Comparison of ENCODE assay signal across 17 cellular contexts in genomic region chr6:144714031-144714732, GRCh38.
"Had no signal": no experiment of that assay in that cellular context is flagged by ENCODE, and none has a peak within 500 bp of the region (broad histone marks: within the 10 kb centered on the region; RNA-seq: fewer than 3 reads in every experiment).

No MANE protein-coding gene starts in this region.

- H3K36me3 ChIP-seq: colonic mucosa, heart right ventricle, left lung, pancreas, upper lobe of left lung had no signal

- DNase-seq: activated T-cell treated with anti-CD3 and anti-CD28 coated beads, Interleukin-2, amount 50 U/mL, for 1 hour; colonic mucosa; dorsolateral prefrontal cortex; effector memory CD8-positive, alpha-beta T cell; heart right ventricle; left lung; nephron progenitor cell; pancreas; right cardiac atrium; stimulated activated CD4-positive, alpha-beta T cell treated with anti-CD3 and anti-CD28 coated beads, Interleukin-4, amount 100 ng/mL, for 4 hours; stimulated activated naive CD8-positive, alpha-beta T cell treated with anti-CD3 and anti-CD28 coated beads, Interleukin-15, Interleukin-2, amounts not matched to agents 100 U/mL and 50 U/mL, for 24 hours; T-helper 9 cell; upper lobe of left lung had no signal

- H3K27me3 Mint-ChIP-seq: activated naive CD8-positive, alpha-beta T cell; effector memory CD8-positive, alpha-beta T cell had no signal

- H3K4me3 ChIP-seq: colonic mucosa, dorsolateral prefrontal cortex, heart right ventricle, left lung, lung, pancreas, upper lobe of left lung had no signal

- H3K36me3 Mint-ChIP-seq: mesothelial cell of epicardium had no signal

- H3K27me3 ChIP-seq: colonic mucosa, dorsolateral prefrontal cortex, heart right ventricle, left lung, pancreas, upper lobe of left lung had no signal

- H3K4me1 ChIP-seq: colonic mucosa, left lung, pancreas, upper lobe of left lung had no signal

- ATAC-seq: effector memory CD8-positive, alpha-beta T cell; heart right ventricle; left lung; pancreas; right cardiac atrium; stimulated activated naive CD8-positive, alpha-beta T cell treated with anti-CD3 and anti-CD28 coated beads, Interleukin-15, Interleukin-2, amounts not matched to agents 100 U/mL and 50 U/mL, for 24 hours had no signal

- H3K27ac Mint-ChIP-seq: activated naive CD8-positive, alpha-beta T cell; mesothelial cell of epicardium; nephron progenitor cell had no signal

- H3K27ac ChIP-seq: colonic mucosa, dorsolateral prefrontal cortex, epithelial cell of prostate, heart right ventricle, left lung, pancreas, upper lobe of left lung had no signal

- H3K4me3 Mint-ChIP-seq: activated naive CD8-positive, alpha-beta T cell; effector memory CD8-positive, alpha-beta T cell; mesothelial cell of epicardium; nephron progenitor cell had no signal

- H3K9me3 Mint-ChIP-seq: effector memory CD8-positive, alpha-beta T cell; mesothelial cell of epicardium; nephron progenitor cell had no signal

- H3K9me3 ChIP-seq: colonic mucosa, heart right ventricle, left lung, pancreas, upper lobe of left lung had no signal
